In the genomic region with DNA sequence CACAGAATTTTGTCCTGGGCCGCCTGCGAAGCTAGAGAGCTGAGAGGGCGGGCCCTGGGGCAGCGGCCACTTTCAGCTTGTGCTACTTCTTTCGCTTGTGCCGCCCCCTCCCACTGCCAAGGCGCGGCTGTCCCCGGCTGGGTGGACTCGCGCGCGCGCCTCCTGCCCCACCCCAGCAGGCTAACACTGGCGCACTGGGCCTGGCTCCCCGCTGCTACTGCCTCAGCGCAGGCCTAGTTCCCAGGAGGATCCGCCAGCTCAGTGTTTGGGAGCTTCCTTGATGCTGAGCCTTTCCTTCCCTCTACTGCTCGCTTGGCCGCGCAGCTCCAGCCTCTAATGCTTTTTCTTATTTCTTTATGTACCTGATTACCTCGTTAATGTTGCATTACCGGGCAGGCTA, we compare ENCODE assay signal across 1 cellular context.
A peak's percentile ranks its signal among the peaks of the same experiment; 100 is the strongest.
TF ChIP-seq lines count a peak whose summit lies in the region.

No MANE protein-coding gene starts in this region.

TF ChIP-seq in H1, 55 proteins besides CTCF, POLR2A, EP300 and RAD21:
- TF ChIP-seq POU5F1 (IDR thresholded peaks at IDR 0.05; ENCODE audit: low read depth, low read length) (no peak), NANOG (IDR thresholded peaks at IDR 0.05; ENCODE audit: insufficient read depth, low read depth, low read length, poor library complexity, severe bottlenecking) (no peak), KDM5A (IDR thresholded peaks at IDR 0.05; ENCODE audit: low read length) (no peak), BACH1 (IDR thresholded peaks at IDR 0.05; ENCODE audit: low read length) (peak; percentile 24; the same call in 1 of the 2 replicates), KDM4A (IDR thresholded peaks at IDR 0.05; ENCODE audit: low read depth, low read length, severe bottlenecking) (peak; percentile 31), JUN (IDR thresholded peaks at IDR 0.05; ENCODE audit: low read depth, low read length) (no peak), MAFK (IDR thresholded peaks at IDR 0.05; ENCODE audit: low read depth, low read length) (no peak), RBBP5 (IDR thresholded peaks at IDR 0.05; ENCODE audit: borderline replicate concordance, low read depth, low read length) (0 out of 2 replicates have a peak, but pooled peaks have one; percentile 49), ZNF274 (IDR thresholded peaks at IDR 0.05; ENCODE audit: borderline replicate concordance, extremely low read depth, low read length) (no peak), SIRT6 (IDR thresholded peaks at IDR 0.05; ENCODE audit: low read length) (no peak), TAF7 (optimal IDR thresholded peaks at IDR 0.05; ENCODE audit: borderline replicate concordance, low read depth, low read length) (no peak), ASH2L (IDR thresholded peaks at IDR 0.05; ENCODE audit: low read length) (no peak), SIN3A (conservative IDR thresholded peaks at IDR 0.05 in 1 of 2, IDR thresholded peaks at IDR 0.05 in 1 of 2; ENCODE audit: low read depth in 1 of 2, low read length in 2 of 2) (0 out of 4 replicates have a peak, but pooled peaks of 1 of the 2 experiments have one; percentile 22), TEAD4 (IDR thresholded peaks at IDR 0.05; ENCODE audit: low read depth, low read length) (no peak), RNF2 (IDR thresholded peaks at IDR 0.05; ENCODE audit: borderline replicate concordance, low read depth, low read length, missing control alignments, poor library complexity, severe bottlenecking) (no peak), CEBPB (IDR thresholded peaks at IDR 0.05; ENCODE audit: low read depth, low read length) (no peak), SRF (IDR thresholded peaks at IDR 0.05; ENCODE audit: low read depth, low read length) (no peak)
- TF ChIP-seq, protein P1, sequence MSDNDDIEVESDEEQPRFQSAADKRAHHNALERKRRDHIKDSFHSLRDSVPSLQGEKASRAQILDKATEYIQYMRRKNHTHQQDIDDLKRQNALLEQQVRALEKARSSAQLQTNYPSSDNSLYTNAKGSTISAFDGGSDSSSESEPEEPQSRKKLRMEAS (IDR thresholded peaks at IDR 0.05) = peak; percentile 36; the same call in 1 of the 2 replicates
TF ChIP-seq in H1: peak in this region for 5.
